Comparison of ENCODE assay signal across 1 cellular context in genomic region chr20:13443690-13444089, GRCh38.
A peak's percentile ranks its signal among the peaks of the same experiment; 100 is the strongest.
TF ChIP-seq lines count a peak whose summit lies in the region.

No MANE protein-coding gene starts in this region.

TF ChIP-seq in HepG2, 621 proteins besides CTCF, POLR2A, EP300 and RAD21:
- TF ChIP-seq ZNF142 (CRISPR knock-in tag; IDR thresholded peaks at IDR 0.05) = no peak
- TF ChIP-seq SMAD1 (CRISPR knock-in tag; IDR thresholded peaks at IDR 0.05; ENCODE audit: borderline replicate concordance, low read depth) = no peak
- peak; percentile 57; the same call in 1 of the 2 replicates for TF ChIP-seq ZNF652 (CRISPR knock-in tag; IDR thresholded peaks at IDR 0.05; ENCODE audit: borderline replicate concordance, low read depth)
- TF ChIP-seq PRDM15 (CRISPR knock-in tag; IDR thresholded peaks at IDR 0.05) = no peak
- TF ChIP-seq KAT7 (CRISPR knock-in tag; IDR thresholded peaks at IDR 0.05; ENCODE audit: borderline replicate concordance) = no peak
- no peak for TF ChIP-seq ASH2L (IDR thresholded peaks at IDR 0.05; ENCODE audit: insufficient read length, low read depth, low read length)
- no peak for TF ChIP-seq HOXA5 (CRISPR knock-in tag; IDR thresholded peaks at IDR 0.05)
- TF ChIP-seq MXD1 (CRISPR knock-in tag; IDR thresholded peaks at IDR 0.05) = no peak
TF ChIP-seq in HepG2: peak in this region for 1.
